In the genomic region with DNA sequence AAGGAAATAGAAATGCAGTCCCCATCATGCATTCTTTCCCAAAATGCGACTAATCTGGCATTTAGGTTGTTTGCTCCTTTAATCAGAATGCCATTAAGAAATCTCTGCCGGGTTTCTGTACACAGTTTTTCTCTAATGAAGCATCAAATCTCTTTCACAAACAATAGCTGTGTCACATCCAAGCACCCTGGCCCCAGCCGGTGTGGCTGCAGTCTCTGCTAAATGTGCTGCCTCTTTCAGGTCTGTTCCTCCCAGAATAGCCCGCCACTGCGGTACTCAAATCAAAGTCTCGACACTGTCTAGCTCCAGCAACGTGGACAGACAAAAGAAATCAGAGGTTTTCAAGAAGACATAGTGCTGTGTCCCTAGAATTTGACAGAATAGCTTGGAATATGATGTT, we compare ENCODE assay signal across 19 cellular contexts.
DNase-seq lines count a peak whose midpoint lies in the region; ATAC-seq and TF ChIP-seq lines count a peak whose summit lies in the region.
"Had no signal": no experiment of that assay in that cellular context is flagged by ENCODE, and none has a peak within 500 bp of the region (broad histone marks: within the 10 kb centered on the region; RNA-seq: fewer than 3 reads in every experiment).

No MANE protein-coding gene starts in this region.

- intact Hi-C loops in sigmoid colon (cut with DNase I) (no loop called here), Caco-2 (cut with micrococcal nuclease; ENCODE audit: unreplicated experiment) (loop anchor here (10.0 kb wide), 1 partner anchor 201 kb away; no protein-coding TSS in a partner anchor)

- no peak for TF ChIP-seq POLR2A in sigmoid colon (IDR thresholded peaks at IDR 0.05)

- H3K27me3 ChIP-seq in SJSA1 (replicated peaks) (no peaks in the 10 kb centered on the region), sigmoid colon (no peaks in the 10 kb centered on the region), Caco-2 (replicated peaks; ENCODE audit: control insufficient read depth, insufficient read depth, low read length) (no peaks in the 10 kb centered on the region)
- H3K27me3 ChIP-seq: BE2C had no signal

- no peaks in the 10 kb centered on the region; the same call in 1 of the 2 replicates for H3K27me3 Mint-ChIP-seq in HFFc6 (ENCODE audit: insufficient read depth)
- H3K27me3 Mint-ChIP-seq in activated CD4-positive, alpha-beta T cell treated with anti-CD3 and anti-CD28 coated beads, Interleukin-2, amount 10 ng/mL, durations not matched to agents 7 days and 5 days = peaks cover 20% of the 10 kb centered on the region
- H3K27me3 Mint-ChIP-seq in Caco-2 (ENCODE audit: insufficient read depth, unreplicated experiment) = no peaks in the 10 kb centered on the region
- H3K27me3 Mint-ChIP-seq: CD4-positive, CD25-positive, alpha-beta regulatory T cell had no signal

- no peaks in the 10 kb centered on the region for H3K9me3 ChIP-seq in SJSA1 (replicated peaks)
- no peaks in the 10 kb centered on the region for H3K9me3 ChIP-seq in mesodermal cell (ENCODE audit: control insufficient read depth, low read length)
- H3K9me3 ChIP-seq in sigmoid colon = no peaks in the 10 kb centered on the region
- H3K9me3 ChIP-seq in Caco-2 = no peaks in the 10 kb centered on the region
- H3K9me3 ChIP-seq: BE2C had no signal

- H3K4me3 ChIP-seq in SJSA1 (no peak overlapping the region), mesodermal cell (ENCODE audit: extremely low read depth, insufficient read depth, low read length, poor library complexity, severe bottlenecking) (no peak overlapping the region), sigmoid colon (no peak overlapping the region), Caco-2 (ENCODE audit: low read depth, low read length) (no peak overlapping the region)

- no peak for ATAC-seq in activated naive CD4-positive, alpha-beta T cell treated with anti-CD3 and anti-CD28 coated beads, Interleukin-2, amount 50 U/mL, for 72 hours
- ATAC-seq: HCT116 had no signal

- peaks cover 63% of the 10 kb centered on the region for H3K4me1 ChIP-seq in SJSA1 (replicated peaks)
- H3K4me1 ChIP-seq in mesodermal cell (ENCODE audit: control insufficient read depth, insufficient read depth, low read length, poor library complexity, severe bottlenecking) = peaks cover 49% of the 10 kb centered on the region
- H3K4me1 ChIP-seq in sigmoid colon = peaks cover 3 to 74% (median 64%) of the 10 kb centered on the region in 4 donors
- H3K4me1 ChIP-seq in Caco-2 = peaks cover 84% of the 10 kb centered on the region

- H3K36me3 ChIP-seq in SJSA1 (no peaks in the 10 kb centered on the region), mesodermal cell (ENCODE audit: control insufficient read depth, insufficient read depth, low read length) (no peaks in the 10 kb centered on the region), sigmoid colon (no peaks in the 10 kb centered on the region), Caco-2 (ENCODE audit: control insufficient read depth, insufficient read depth, low read length) (no peaks in the 10 kb centered on the region)
- H3K36me3 ChIP-seq: BE2C had no signal

- 92 to 93% methylated on average over 6 of the region's 7 CpGs for WGBS in mesodermal cell (ENCODE audit: insufficient coverage in 2 of 2), 2 experiments
- 89 to 93% methylated on average over 7 of the region's 7 CpGs for WGBS in sigmoid colon, 2 donors

- CTCF ChIA-PET in activated CD4-positive, alpha-beta T cell treated with anti-CD3 and anti-CD28 coated beads, Interleukin-2, amount 10 ng/mL, durations not matched to agents 7 days and 5 days (lab: Charles Lee) = no interaction called here
- CTCF ChIA-PET in Caco-2 (lab: Charles Lee) = no interaction called here

- POLR2A ChIA-PET in activated CD4-positive, alpha-beta T cell treated with anti-CD3 and anti-CD28 coated beads, Interleukin-2, amount 10 ng/mL, durations not matched to agents 7 days and 5 days (lab: Charles Lee) = no interaction called here
- POLR2A ChIA-PET in Caco-2 (lab: Charles Lee) = no interaction called here

- H3K9me3 Mint-ChIP-seq in HFFc6 (no peaks in the 10 kb centered on the region; the same call in 1 of the 2 replicates), Caco-2 (ENCODE audit: unreplicated experiment) (no peaks in the 10 kb centered on the region)
- peaks cover 0 to 3% of the 10 kb centered on the region in 2 donors for H3K9me3 Mint-ChIP-seq in activated naive CD4-positive, alpha-beta T cell treated with anti-CD3 and anti-CD28 coated beads, Interleukin-2, amount 50 U/mL, for 72 hours
- H3K9me3 Mint-ChIP-seq in activated CD4-positive, alpha-beta T cell treated with anti-CD3 and anti-CD28 coated beads, Interleukin-2, amount 10 ng/mL, durations not matched to agents 7 days and 5 days = no peaks in the 10 kb centered on the region

- no peak for TF ChIP-seq EP300 in sigmoid colon (IDR thresholded peaks at IDR 0.05)

- H3K4me3 Mint-ChIP-seq in HFFc6 (no peak overlapping the region), Caco-2 (ENCODE audit: unreplicated experiment) (no peak overlapping the region)
- no peak overlapping the region for H3K4me3 Mint-ChIP-seq in activated CD4-positive, alpha-beta T cell treated with anti-CD3 and anti-CD28 coated beads, Interleukin-2, amount 10 ng/mL, durations not matched to agents 7 days and 5 days
- H3K4me3 Mint-ChIP-seq: CD4-positive, CD25-positive, alpha-beta regulatory T cell had no signal

- H3K27ac Mint-ChIP-seq in HFFc6 (peak overlapping the region; percentile 56; the same call in 1 of the 2 replicates), Caco-2 (ENCODE audit: unreplicated experiment) (no peak overlapping the region)
- no peak overlapping the region for H3K27ac Mint-ChIP-seq in activated naive CD4-positive, alpha-beta T cell treated with anti-CD3 and anti-CD28 coated beads, Interleukin-2, amount 50 U/mL, for 72 hours
- no peak overlapping the region for H3K27ac Mint-ChIP-seq in activated CD4-positive, alpha-beta T cell treated with anti-CD3 and anti-CD28 coated beads, Interleukin-2, amount 10 ng/mL, durations not matched to agents 7 days and 5 days
- H3K27ac Mint-ChIP-seq: CD4-positive, CD25-positive, alpha-beta regulatory T cell had no signal

- peak overlapping the region; percentile 30 for H3K27ac ChIP-seq in SJSA1
- H3K27ac ChIP-seq in mesodermal cell (ENCODE audit: low read depth, low read length, severe bottlenecking) = peak overlapping the region; percentile 54
- peak overlapping the region in 3 of 4 donors; percentile 11 to 78 (median 78) for H3K27ac ChIP-seq in sigmoid colon
- H3K27ac ChIP-seq: KMS-11 had no signal

- no TSS peak for BruUV-seq in Caco-2 (replicated peaks; lab: Mats Ljungman, UMichigan)

- H3K4me1 Mint-ChIP-seq in HFFc6 (ENCODE audit: low read depth) = peaks cover 84% of the 10 kb centered on the region
- H3K4me1 Mint-ChIP-seq in activated CD4-positive, alpha-beta T cell treated with anti-CD3 and anti-CD28 coated beads, Interleukin-2, amount 10 ng/mL, durations not matched to agents 7 days and 5 days = no peaks in the 10 kb centered on the region
- peaks cover 37% of the 10 kb centered on the region for H3K4me1 Mint-ChIP-seq in Caco-2 (ENCODE audit: low read depth, unreplicated experiment)
- H3K4me1 Mint-ChIP-seq: CD4-positive, CD25-positive, alpha-beta regulatory T cell had no signal

- DNase-seq in HFFc6 (no peak), SJSA1 (ENCODE audit: low read depth in 1 of 2, low spot score in 2 of 2) (no peak), sigmoid colon (no peak), KG1 (lab: John Stamatoyannopoulos, UW) (no peak), Caco-2 (no peak)
- DNase-seq in activated naive CD4-positive, alpha-beta T cell treated with anti-CD3 and anti-CD28 coated beads, Interleukin-2, amount 50 U/mL, for 72 hours (ENCODE audit: low spot score in 2 of 2) = no peak
- DNase-seq in activated CD4-positive, alpha-beta T cell treated with anti-CD3 and anti-CD28 coated beads, Interleukin-2, amount 10 ng/mL, durations not matched to agents 7 days and 5 days = no peak
- DNase-seq: BE2C; CD4-positive, CD25-positive, alpha-beta regulatory T cell; DMS79; NCI-H1092 treated with DMSO at 0.1 percent for 48 hours; NCI-H1436 treated with DMSO at 0.1 percent for 48 hours; NCI-H2029 treated with DMSO at 0.1 percent for 48 hours; NCI-H2171 treated with DMSO at 0.1 percent for 48 hours; NCI-H524 treated with DMSO at 0.1 percent for 48 hours; Right ventricle myocardium superior had no signal

- H3K36me3 Mint-ChIP-seq in HFFc6 (ENCODE audit: low read depth) (peaks cover 26% of the 10 kb centered on the region), Caco-2 (ENCODE audit: insufficient read depth, unreplicated experiment) (no peaks in the 10 kb centered on the region)
- H3K36me3 Mint-ChIP-seq in activated naive CD4-positive, alpha-beta T cell treated with anti-CD3 and anti-CD28 coated beads, Interleukin-2, amount 50 U/mL, for 72 hours = no peaks in the 10 kb centered on the region
- no peaks in the 10 kb centered on the region for H3K36me3 Mint-ChIP-seq in activated CD4-positive, alpha-beta T cell treated with anti-CD3 and anti-CD28 coated beads, Interleukin-2, amount 10 ng/mL, durations not matched to agents 7 days and 5 days (ENCODE audit: low read depth)
- H3K36me3 Mint-ChIP-seq: CD4-positive, CD25-positive, alpha-beta regulatory T cell had no signal

- TF ChIP-seq CTCF in HFFc6 (IDR thresholded peaks at IDR 0.05) (no peak), sigmoid colon (IDR thresholded peaks at IDR 0.05) (no peak), Caco-2 (IDR thresholded peaks at IDR 0.05; ENCODE audit: insufficient read depth in 1 of 2, low read depth in 1 of 2, low read length in 1 of 2, severe bottlenecking in 1 of 2, unreplicated experiment in 1 of 2) (no peak)
